9 cellular contexts compared by ENCODE assay signal in the genomic region with DNA sequence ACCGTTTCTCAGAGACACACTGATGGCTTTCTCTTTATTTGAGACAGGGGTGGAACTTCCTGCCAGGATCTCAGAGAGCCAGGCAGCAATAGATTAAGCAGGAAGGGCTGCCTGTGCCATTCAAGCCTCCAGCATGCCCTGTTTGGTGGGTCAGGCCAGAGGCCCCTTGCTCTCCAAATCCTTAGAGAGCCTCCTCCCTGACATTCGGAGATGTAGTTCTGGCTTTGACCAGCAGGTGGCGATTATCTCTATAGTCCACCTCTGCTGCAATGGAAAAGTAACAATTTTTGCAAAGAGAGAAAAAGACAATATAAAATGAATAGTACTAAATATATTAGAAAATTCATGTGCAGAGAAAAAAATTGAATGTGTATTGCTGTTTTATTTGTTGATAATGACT.
DNase-seq lines count a peak whose midpoint lies in the region; TF ChIP-seq lines count a peak whose summit lies in the region.
"Had no signal": no experiment of that assay in that cellular context is flagged by ENCODE, and none has a peak within 500 bp of the region (broad histone marks: within the 10 kb centered on the region; RNA-seq: fewer than 3 reads in every experiment).

No MANE protein-coding gene starts in this region.

- H3K27ac Mint-ChIP-seq in activated T-helper 2 cell treated with anti-CD3 and anti-CD28 coated beads, Interferon-gamma antibody, Interleukin-2, Interleukin-4, amounts not matched to agents 10 μg/mL and 5 μg/mL and 100 μg/mL, durations not matched to agents 14 hours and 24 hours and 36 hours: no peak overlapping the region

- H2AFZ ChIP-seq in MM.1S (ENCODE audit: low read length): no peak overlapping the region

- 29 to 31% methylated on average over 3 of the region's 3 CpGs for WGBS in sigmoid colon, 2 donors

- H3K4me1 ChIP-seq in MM.1S (ENCODE audit: low read length): no peaks in the 10 kb centered on the region
- no peaks in the 10 kb centered on the region for H3K4me1 ChIP-seq in sigmoid colon

- no peaks in the 10 kb centered on the region for H3K36me3 ChIP-seq in MM.1S (replicated peaks; ENCODE audit: insufficient read depth, low read length)
- no peaks in the 10 kb centered on the region for H3K36me3 ChIP-seq in sigmoid colon

- H4K20me1 ChIP-seq in MM.1S (ENCODE audit: insufficient read depth, low read length): no peaks in the 10 kb centered on the region

- intact Hi-C loops in activated T-helper 2 cell treated with anti-CD3 and anti-CD28 coated beads, Interferon-gamma antibody, Interleukin-2, Interleukin-4, amounts not matched to agents 10 μg/mL and 5 μg/mL and 100 μg/mL, durations not matched to agents 14 hours and 24 hours and 36 hours (cut with micrococcal nuclease): no loop called here
- intact Hi-C loops in cardiac septum (cut with DNase I) (no loop called here), sigmoid colon (cut with DNase I) (no loop called here)

- H3K4me1 Mint-ChIP-seq in activated T-helper 2 cell treated with anti-CD3 and anti-CD28 coated beads, Interferon-gamma antibody, Interleukin-2, Interleukin-4, amounts not matched to agents 10 μg/mL and 5 μg/mL and 100 μg/mL, durations not matched to agents 14 hours and 24 hours and 36 hours (ENCODE audit: low read depth): no peaks in the 10 kb centered on the region

- H3K27ac ChIP-seq in MM.1S (ENCODE audit: low read length) (no peak overlapping the region), sigmoid colon (no peak overlapping the region)
- H3K27ac ChIP-seq: SK-N-MC had no signal

- no peak overlapping the region for H3K4me2 ChIP-seq in MM.1S (ENCODE audit: low read depth, low read length)

- no peaks in the 10 kb centered on the region for H3K9me3 Mint-ChIP-seq in activated T-helper 2 cell treated with anti-CD3 and anti-CD28 coated beads, Interferon-gamma antibody, Interleukin-2, Interleukin-4, amounts not matched to agents 10 μg/mL and 5 μg/mL and 100 μg/mL, durations not matched to agents 14 hours and 24 hours and 36 hours

- no peak overlapping the region for H3K9ac ChIP-seq in MM.1S (ENCODE audit: low read length)

- no peaks in the 10 kb centered on the region for H3K9me2 ChIP-seq in MM.1S (replicated peaks; ENCODE audit: insufficient read depth, low read length)

- no peaks in the 10 kb centered on the region for H3K27me3 Mint-ChIP-seq in activated T-helper 2 cell treated with anti-CD3 and anti-CD28 coated beads, Interferon-gamma antibody, Interleukin-2, Interleukin-4, amounts not matched to agents 10 μg/mL and 5 μg/mL and 100 μg/mL, durations not matched to agents 14 hours and 24 hours and 36 hours (ENCODE audit: low read depth)

- TF ChIP-seq CTCF in MM.1S (IDR thresholded peaks at IDR 0.05; ENCODE audit: low read length) (peak; percentile 66), sigmoid colon (IDR thresholded peaks at IDR 0.05) (peak in 3 of 4 experiments; percentile 22 to 69 (median 38))

- no peaks in the 10 kb centered on the region for H3K36me3 Mint-ChIP-seq in activated T-helper 2 cell treated with anti-CD3 and anti-CD28 coated beads, Interferon-gamma antibody, Interleukin-2, Interleukin-4, amounts not matched to agents 10 μg/mL and 5 μg/mL and 100 μg/mL, durations not matched to agents 14 hours and 24 hours and 36 hours (ENCODE audit: low read depth)

- H3K9me3 ChIP-seq in MM.1S (replicated peaks; ENCODE audit: insufficient read depth, low read length) (no peaks in the 10 kb centered on the region), sigmoid colon (no peaks in the 10 kb centered on the region)

- DNase-seq in GM04504 (ENCODE audit: low read depth) (peak; percentile 6), MM.1S (peak; percentile 51), cardiac septum (ENCODE audit: low spot score) (peak; percentile 71), sigmoid colon (peak; percentile 75), NCI-H82 treated with DMSO at 0.1 percent for 48 hours (lab: John Stamatoyannopoulos, UW; ENCODE audit: unreplicated experiment) (no peak), NCI-H2196 (lab: John Stamatoyannopoulos, UW; ENCODE audit: unreplicated experiment) (no peak)
- DNase-seq in activated T-helper 2 cell treated with anti-CD3 and anti-CD28 coated beads, Interferon-gamma antibody, Interleukin-2, Interleukin-4, amounts not matched to agents 10 μg/mL and 5 μg/mL and 100 μg/mL, durations not matched to agents 14 hours and 24 hours and 36 hours (ENCODE audit: low spot score): peak; percentile 13
- no peak for DNase-seq in stimulated activated naive CD4-positive, alpha-beta T cell treated with Interleukin-2 at 50 U/mL for 16 hours (lab: John Stamatoyannopoulos, UW)

- H3K27me3 ChIP-seq in MM.1S (replicated peaks; ENCODE audit: insufficient read depth, low read length) (no peaks in the 10 kb centered on the region), sigmoid colon (no peaks in the 10 kb centered on the region)

- TF ChIP-seq POLR2A in sigmoid colon (IDR thresholded peaks at IDR 0.05): no peak

- no peak overlapping the region for H3K4me3 Mint-ChIP-seq in activated T-helper 2 cell treated with anti-CD3 and anti-CD28 coated beads, Interferon-gamma antibody, Interleukin-2, Interleukin-4, amounts not matched to agents 10 μg/mL and 5 μg/mL and 100 μg/mL, durations not matched to agents 14 hours and 24 hours and 36 hours (ENCODE audit: low read depth)

- no peak for TF ChIP-seq EP300 in sigmoid colon (IDR thresholded peaks at IDR 0.05)

- no peaks in the 10 kb centered on the region for H3F3A ChIP-seq in MM.1S (ENCODE audit: insufficient read depth, low read length)

- H3K79me2 ChIP-seq in MM.1S (ENCODE audit: low read length): no peaks in the 10 kb centered on the region

- no peak overlapping the region for H3K4me3 ChIP-seq in MM.1S (ENCODE audit: low read length)
- no peak overlapping the region for H3K4me3 ChIP-seq in sigmoid colon
- H3K4me3 ChIP-seq: SK-N-MC had no signal

Comparison
In these comparisons a context has a peak if more than half of its experiments do, and no peak if none do; other contexts are left out.
1. DNase-seq: peak in GM04504 (single experiment), MM.1S (single experiment), activated T-helper 2 cell treated with anti-CD3 and anti-CD28 coated beads, Interferon-gamma antibody, Interleukin-2, Interleukin-4, amounts not matched to agents 10 μg/mL and 5 μg/mL and 100 μg/mL, durations not matched to agents 14 hours and 24 hours and 36 hours (single experiment), cardiac septum (single experiment) and sigmoid colon (single experiment); none in stimulated activated naive CD4-positive, alpha-beta T cell treated with Interleukin-2 at 50 U/mL for 16 hours (single experiment), NCI-H82 treated with DMSO at 0.1 percent for 48 hours (single experiment) and NCI-H2196 (single experiment).